Comparison of ENCODE assay signal across 8 cellular contexts in genomic region chr3:111667621-111668239, GRCh38. TPM values are rescaled to one million over a fixed set of nuclear protein-coding genes. Genes with fewer than 3 reads are reported as not detected.
A peak's percentile ranks its signal among the peaks of the same experiment; 100 is the strongest.
DNase-seq lines count a peak whose midpoint lies in the region; ATAC-seq, FAIRE-seq and TF ChIP-seq lines count a peak whose summit lies in the region.

No MANE protein-coding gene starts in this region.

- peaks cover 33% of the 10 kb centered on the region for H3K4me1 Mint-ChIP-seq in MCF 10A (ENCODE audit: insufficient read depth, unreplicated experiment)

- H3K27me3 Mint-ChIP-seq in MCF 10A (ENCODE audit: insufficient read depth, unreplicated experiment) = no peaks in the 10 kb centered on the region

- H3K4me3 ChIP-seq in mammary epithelial cell (replicated peaks in 1 of 3; ENCODE audit: insufficient read depth in 1 of 3, low read depth in 2 of 3, low read length in 3 of 3) = no peak overlapping the region

- CTCF ChIA-PET in mammary epithelial cell (lab: Charles Lee; ENCODE audit: low non-redundant PET) (no interaction called here), MCF 10A (lab: Yijun Ruan, JAX) (interaction anchor here (0.6 to 2.4 kb wide), 12 partner anchors 8 to 300 kb away, joined by 3 to 9 read pairs (median 5); no protein-coding TSS in a partner anchor)

- no peak overlapping the region for H3K4me2 ChIP-seq in mammary epithelial cell (ENCODE audit: insufficient read depth, low read depth, low read length)

- no peaks in the 10 kb centered on the region for H4K20me1 ChIP-seq in mammary epithelial cell (ENCODE audit: insufficient read depth, low read length)

- no peak overlapping the region for H3K9ac ChIP-seq in mammary epithelial cell (ENCODE audit: insufficient read depth, low read length)

- FAIRE-seq in colon (lab: Jason Lieb, UNC) = peak; percentile 92

- POLR2A ChIA-PET in MCF 10A (lab: Yijun Ruan, JAX) = interaction anchor here (0.6 to 2.1 kb wide), 5 partner anchors 10 to 437 kb away, joined by 3 to 7 read pairs (median 3); no protein-coding TSS in a partner anchor

- H3K27ac ChIP-seq in mammary epithelial cell (ENCODE audit: insufficient read depth, low read depth, low read length) = no peak overlapping the region

- intact Hi-C loops in mammary epithelial cell (cut with micrococcal nuclease) = no loop called here
- intact Hi-C loops in MCF 10A (cut with micrococcal nuclease) = no loop called here
- intact Hi-C loops in sciatic nerve (cut with DNase I) = no loop called here

- H3K79me2 ChIP-seq in mammary epithelial cell (ENCODE audit: insufficient read depth, low read length) = no peaks in the 10 kb centered on the region

- peaks cover 5% of the 10 kb centered on the region for H3K9me3 Mint-ChIP-seq in MCF 10A (ENCODE audit: unreplicated experiment)

- in situ Hi-C loops in mammary epithelial cell (cut with MboI; ENCODE audit: low sequenced_read_pairs in 2 of 2) = loop anchor here in 1 of 2 donors (10.0 kb wide), 1 partner anchor 83 kb away; no protein-coding TSS in a partner anchor

- BruUV-seq in mammary epithelial cell (replicated peaks; lab: Mats Ljungman, UMichigan) = no TSS peak
- BruUV-seq in MCF 10A (replicated peaks; lab: Mats Ljungman, UMichigan) = no TSS peak

- H3K36me3 Mint-ChIP-seq in MCF 10A (ENCODE audit: insufficient read depth, unreplicated experiment) = no peaks in the 10 kb centered on the region

- H2AFZ ChIP-seq in mammary epithelial cell (ENCODE audit: low read depth, low read length) = peak overlapping the region; percentile 45

- TF ChIP-seq CTCF in mammary epithelial cell (conservative IDR thresholded peaks at IDR 0.05 in 1 of 2, IDR thresholded peaks at IDR 0.05 in 1 of 2; ENCODE audit: extremely low read depth in 1 of 2, insufficient read depth in 1 of 2, low read depth in 1 of 2, low read length in 2 of 2) = no peak
- no peak for TF ChIP-seq CTCF in MCF 10A (IDR thresholded peaks at IDR 0.05; ENCODE audit: unreplicated experiment)

- WGBS in mammary epithelial cell (ENCODE audit: low coverage, missing lambda C conversion rate) = 89% methylated on average over 5 of the region's 5 CpGs

- H3K9me3 ChIP-seq in mammary epithelial cell (replicated peaks; ENCODE audit: insufficient read depth, low read length) = no peaks in the 10 kb centered on the region

- H3K27me3 ChIP-seq in mammary epithelial cell (ENCODE audit: insufficient read depth, low read length) = no peaks in the 10 kb centered on the region

- dilution Hi-C loops in mammary epithelial cell (cut with HindIII; ENCODE audit: low sequenced_read_pairs) = loop anchor here (5.0 kb wide), 2 partner anchors 50 to 90 kb away; no protein-coding TSS in a partner anchor

- H3K4me3 Mint-ChIP-seq in MCF 10A (ENCODE audit: unreplicated experiment) = no peak overlapping the region

- H3K4me1 ChIP-seq in mammary epithelial cell (ENCODE audit: insufficient read depth, low read length) = peaks cover 44% of the 10 kb centered on the region

- no peak overlapping the region for H3K27ac Mint-ChIP-seq in MCF 10A (ENCODE audit: low read depth, unreplicated experiment)

- no peaks in the 10 kb centered on the region for H3K36me3 ChIP-seq in mammary epithelial cell (ENCODE audit: insufficient read depth, low read length)

- peak; percentile 23 for DNase-seq in mammary epithelial cell
- DNase-seq in MCF 10A (ENCODE audit: unreplicated experiment) = no peak
- DNase-seq in UCSD-AML1 (lab: John Stamatoyannopoulos, UW; ENCODE audit: unreplicated experiment) = peak; percentile 60
- DNase-seq in sciatic nerve (ENCODE audit: low spot score) = no peak
- DNase-seq in RKO (ENCODE audit: low spot score) = no peak
- DNase-seq in NCI-H774 (lab: John Stamatoyannopoulos, UW) = no peak

- peak; percentile 98 for ATAC-seq in HG03342 (IDR thresholded peaks at IDR 0.05; ENCODE audit: unreplicated experiment)
- ATAC-seq in sciatic nerve = peak; percentile 84

RNA-seq across cellular contexts. Expression of gene PLCXD2, which starts 6.7 kb away (rescaled TPM):
- total RNA-seq in mammary epithelial cell (1 to 10 TPM; 4.5 to 5.6 TPM), MCF 10A (2022) (2.8 TPM in 2 replicates), sciatic nerve (1.0 TPM)
- 2.4 TPM for polyA plus RNA-seq in mammary epithelial cell
- 6.3 TPM for polyA minus RNA-seq in mammary epithelial cell

Comparison
In these comparisons a context has a peak if more than half of its experiments do, and no peak if none do; other contexts are left out.
1. DNase-seq: peak in mammary epithelial cell (single experiment) and UCSD-AML1 (single experiment); none in MCF 10A (single experiment), sciatic nerve (single experiment), RKO (single experiment) and NCI-H774 (single experiment).